Comparison of ENCODE assay signal across 8 cellular contexts in genomic region chr19:29812881-29813275, GRCh38. TPM values are rescaled to one million over a fixed set of nuclear protein-coding genes. Genes with fewer than 3 reads are reported as not detected.
DNase-seq lines count a peak whose midpoint lies in the region; ATAC-seq, FAIRE-seq and TF ChIP-seq lines count a peak whose summit lies in the region.

No MANE protein-coding gene starts in this region.

- CTCF ChIA-PET in A549 (lab: Yijun Ruan, JAX) (interaction anchor here (0.9 to 2.0 kb wide), 8 partner anchors 21 to 129 kb away, joined by 3 to 9 read pairs (median 4); partner anchors contain the start of gene URI1), HEK293 (lab: Yijun Ruan, JAX) (interaction anchor here (1.1 to 2.2 kb wide), 4 partner anchors 42 to 119 kb away, joined by 3 to 10 read pairs (median 4); no protein-coding TSS in a partner anchor)

- no peaks in the 10 kb centered on the region for H3K79me2 ChIP-seq in astrocyte (ENCODE audit: insufficient read depth, low read length)

- peak overlapping the region; percentile 51 for H2AFZ ChIP-seq in astrocyte (ENCODE audit: low read depth, low read length)

- TF ChIP-seq EP300 in A549 (IDR thresholded peaks at IDR 0.05), result no peak

- no peak for TF ChIP-seq CTCF in A549 (IDR thresholded peaks at IDR 0.05)
- TF ChIP-seq CTCF in HEK293 (tag by site-specific recombination; IDR thresholded peaks at IDR 0.05), result no peak
- no peak for TF ChIP-seq CTCF in astrocyte (IDR thresholded peaks at IDR 0.05; ENCODE audit: insufficient read depth, low read depth, low read length)

- TF ChIP-seq RAD21 in A549 (conservative IDR thresholded peaks at IDR 0.05 in 1 of 2, IDR thresholded peaks at IDR 0.05 in 1 of 2), result no peak

- H3K36me3 ChIP-seq in HEK293 (ENCODE audit: control insufficient read depth in 2 of 2, insufficient read depth in 1 of 2, low read length in 2 of 2), result peaks cover 33 to 41% of the 10 kb centered on the region in 2 experiments
- no peaks in the 10 kb centered on the region for H3K36me3 ChIP-seq in astrocyte (ENCODE audit: insufficient read depth, low read length)

- DNase-seq in A549 (ENCODE audit: low read depth in 1 of 2, low spot score in 1 of 2) (no peak), astrocyte (ENCODE audit: low read depth) (no peak), memory B cell (ENCODE audit: low spot score in 2 of 2) (peak in 1 of 2 donors; percentile 20), ACHN (no peak), hypothalamus (lab: John Stamatoyannopoulos, UW) (no peak), AG08395 (ENCODE audit: low spot score) (no peak)
- no peak for DNase-seq in stimulated activated CD4-positive, alpha-beta T cell treated with anti-CD3 and anti-CD28 coated beads, Interleukin-4, amount 100 ng/mL, for 4 hours

- H3K9me3 ChIP-seq in A549 (no peaks in the 10 kb centered on the region), HEK293 (ENCODE audit: control insufficient read depth, insufficient read depth, low read depth, low read length) (no peaks in the 10 kb centered on the region), astrocyte (ENCODE audit: insufficient read depth, low read depth, low read length) (no peaks in the 10 kb centered on the region)

- H3K36me3 Mint-ChIP-seq in astrocyte (ENCODE audit: low read depth, unreplicated experiment) (peaks cover 4% of the 10 kb centered on the region), memory B cell (no peaks in the 10 kb centered on the region)

- H3K27me3 Mint-ChIP-seq in astrocyte (ENCODE audit: low read depth, unreplicated experiment), result no peaks in the 10 kb centered on the region
- no peaks in the 10 kb centered on the region for H3K27me3 Mint-ChIP-seq in memory B cell

- H3K4me1 Mint-ChIP-seq in astrocyte (ENCODE audit: low read depth, unreplicated experiment) (no peaks in the 10 kb centered on the region), memory B cell (peaks cover 12% of the 10 kb centered on the region)

- FAIRE-seq in A549 (lab: Jason Lieb, UNC), result no peak
- FAIRE-seq in astrocyte (lab: Jason Lieb, UNC), result no peak

- POLR2A ChIA-PET in A549 (lab: Yijun Ruan, JAX), result no interaction called here
- POLR2A ChIA-PET in HEK293 (lab: Yijun Ruan, JAX), result interaction anchor here (2.2 kb wide), 1 partner anchor 31 kb away, joined by 28 read pairs; no protein-coding TSS in a partner anchor

- H3K4me3 ChIP-seq in A549 (peak overlapping the region; percentile 96), HEK293 (ENCODE audit: low read depth, low read length) (peak overlapping the region; percentile 47; the same call in 1 of the 2 replicates), astrocyte (ENCODE audit: insufficient read depth, low read depth, low read length) (peak overlapping the region; percentile 29)

- no peaks in the 10 kb centered on the region for H3K27me3 ChIP-seq in astrocyte (ENCODE audit: insufficient read depth, low read length)

- H3K9me3 Mint-ChIP-seq in astrocyte (ENCODE audit: unreplicated experiment), result no peaks in the 10 kb centered on the region
- no peaks in the 10 kb centered on the region for H3K9me3 Mint-ChIP-seq in memory B cell

- peaks cover 13% of the 10 kb centered on the region for H3K4me1 ChIP-seq in A549
- H3K4me1 ChIP-seq in HEK293 (ENCODE audit: control insufficient read depth, insufficient read depth, low read length), result peaks cover 11% of the 10 kb centered on the region
- H3K4me1 ChIP-seq in astrocyte (ENCODE audit: insufficient read depth, low read length), result peaks cover 2% of the 10 kb centered on the region

- TF ChIP-seq POLR2A in A549 (IDR thresholded peaks at IDR 0.05; ENCODE audit: low read length), result no peak

- H4K20me1 ChIP-seq in astrocyte (ENCODE audit: insufficient read depth, low read length), result no peaks in the 10 kb centered on the region

- in situ Hi-C loops in ACHN (cut with HindIII; ENCODE audit: low pct_ligation_motif_present, low pct_unique_long_range_greater_than_20kb, low sequenced_read_pairs), result no loop called here

- ATAC-seq in A549 (no peak), memory B cell (ENCODE audit: low read depth) (no peak)

- 88% methylated on average over 6 of the region's 6 CpGs for WGBS in A549 (ENCODE audit: missing lambda C conversion rate)

- H3K4me2 ChIP-seq in A549 (peak overlapping the region; percentile 89), astrocyte (ENCODE audit: low read length) (peak overlapping the region; percentile 79)

- H3K27ac Mint-ChIP-seq in astrocyte (ENCODE audit: unreplicated experiment) (peak overlapping the region; percentile 94), memory B cell (peak overlapping the region; percentile 79)

- H3K9ac ChIP-seq in astrocyte (ENCODE audit: low read length), result peak overlapping the region; percentile 28

- H3K4me3 Mint-ChIP-seq in astrocyte (ENCODE audit: unreplicated experiment) (peak overlapping the region; percentile 85), memory B cell (peak overlapping the region; percentile 86)

- H3K27ac ChIP-seq in A549, result peak overlapping the region; percentile 76 to 90; a peak in 4 of 6 replicates
- peak overlapping the region; percentile 76; the same call in 1 of the 2 replicates for H3K27ac ChIP-seq in HEK293 (ENCODE audit: extremely low read depth, low read depth, low read length)
- no peak overlapping the region for H3K27ac ChIP-seq in astrocyte (ENCODE audit: low read depth, low read length)

TF ChIP-seq in A549, 52 proteins besides CTCF, POLR2A, EP300 and RAD21:
- no peak for TF ChIP-seq CHD4 (IDR thresholded peaks at IDR 0.05; ENCODE audit: borderline replicate concordance)

TF ChIP-seq in HEK293, 187 proteins besides CTCF, POLR2A, EP300 and RAD21 (continues in another document):
- TF ChIP-seq ZBTB10 (tag by site-specific recombination; IDR thresholded peaks at IDR 0.05), result 0 out of 2 replicates have a peak, but pooled peaks have one; percentile 1
- TF ChIP-seq HIC1 (tag by site-specific recombination; IDR thresholded peaks at IDR 0.05), result peak; percentile 57; the same call in 1 of the 2 replicates
- no peak for TF ChIP-seq ZNF24 (tag by site-specific recombination; IDR thresholded peaks at IDR 0.05)
- TF ChIP-seq ZNF335 (tag by site-specific recombination; conservative IDR thresholded peaks at IDR 0.05), result peak; percentile 69
- TF ChIP-seq ZBTB26 (tag by site-specific recombination; optimal IDR thresholded peaks at IDR 0.05), result peak; percentile 28
- TF ChIP-seq ZNF600 (tag by site-specific recombination; IDR thresholded peaks at IDR 0.05), result peak; percentile 8; the same call in 1 of the 2 replicates
- TF ChIP-seq ZFP69B (tag by site-specific recombination; IDR thresholded peaks at IDR 0.05), result 0 out of 2 replicates have a peak, but pooled peaks have one; percentile 5
- TF ChIP-seq ZNF830 (tag by site-specific recombination; IDR thresholded peaks at IDR 0.05; ENCODE audit: low read depth), result no peak
- TF ChIP-seq ZNF501 (tag by site-specific recombination; IDR thresholded peaks at IDR 0.05), result 0 out of 2 replicates have a peak, but pooled peaks have one; percentile 1
- TF ChIP-seq ZNF660 (tag by site-specific recombination; IDR thresholded peaks at IDR 0.05), result no peak

RNA-seq across cellular contexts. Expression of gene CCNE1, which starts 1.1 kb away (rescaled TPM):
- polyA plus RNA-seq in A549 (2011; rRNA removed) (15.4 and 18.3 TPM in 2 replicates), A549 (2017; fragmentation: RNase III; extraction: RNeasy Plus Mini Kit Qiagen cat#74134 plus additional on column Dnase treatment) (25.0 to 26.9 TPM (median 25.2 TPM) in 3 replicates)
- polyA plus RNA-seq in A549 (2012; cell fraction: cytosol; rRNA removed), result 20.9 and 21.4 TPM in 2 replicates
- 21.9 and 34.2 TPM in 2 replicates for polyA plus RNA-seq in A549 (2012; cell fraction: nucleus; rRNA removed)
- polyA minus RNA-seq in A549 (2011; rRNA and poly(A)+ RNA removed), result 14.1 and 15.5 TPM in 2 replicates
- total RNA-seq in astrocyte, result 6.8 and 8.8 TPM in 2 replicates

Comparison
In these comparisons a context has a peak if more than half of its experiments do, and no peak if none do; other contexts are left out.
1. H3K4me3 ChIP-seq: peak in every context shown above with its lines; median percentile 96 in A549; 47 in HEK293; 29 in astrocyte.